Comparison of ENCODE assay signal across 1 cellular context in genomic region chr4:127782275-127783025, GRCh38.
TF ChIP-seq lines count a peak whose summit lies in the region.

TSS of gene HSPA4L (plus strand) at chr4:127782322. CDS start at chr4:127782551, 229 bp downstream.

TF ChIP-seq in H1, 55 proteins besides CTCF, POLR2A, EP300 and RAD21:
- TF ChIP-seq TAF1 (IDR thresholded peaks at IDR 0.05; ENCODE audit: low read depth, low read length) = peak; percentile 81
- peak; percentile 88; the same call in 1 of the 2 replicates for TF ChIP-seq RBBP5 (IDR thresholded peaks at IDR 0.05; ENCODE audit: borderline replicate concordance, low read depth, low read length)
- TF ChIP-seq POLR2AphosphoS5 (IDR thresholded peaks at IDR 0.05; ENCODE audit: low read depth, low read length) = peak; percentile 78
- peak; percentile 59 for TF ChIP-seq E2F6 (IDR thresholded peaks at IDR 0.05)
- TF ChIP-seq MAX (IDR thresholded peaks at IDR 0.05) = peak; percentile 78
- TF ChIP-seq TBP (IDR thresholded peaks at IDR 0.05; ENCODE audit: low read depth, low read length) = peak; percentile 76
- TF ChIP-seq CEBPB (IDR thresholded peaks at IDR 0.05; ENCODE audit: low read depth, low read length) = no peak
- no peak for TF ChIP-seq CREB1 (IDR thresholded peaks at IDR 0.05)
- TF ChIP-seq PHF8 (conservative IDR thresholded peaks at IDR 0.05; ENCODE audit: low read depth, low read length) = peak; percentile 54; the same call in 1 of the 2 replicates
- 0 out of 2 replicates have a peak, but pooled peaks have one; percentile 35 for TF ChIP-seq JUN (IDR thresholded peaks at IDR 0.05; ENCODE audit: low read depth, low read length)
- no peak for TF ChIP-seq RFX5 (IDR thresholded peaks at IDR 0.05; ENCODE audit: borderline replicate concordance, low read depth, low read length)
- peak; percentile 70; the same call in 1 of the 2 replicates for TF ChIP-seq CHD2 (IDR thresholded peaks at IDR 0.05; ENCODE audit: low read length)
- TF ChIP-seq KDM4A (IDR thresholded peaks at IDR 0.05; ENCODE audit: low read depth, low read length, severe bottlenecking) = peak; percentile 80
- no peak for TF ChIP-seq NANOG (IDR thresholded peaks at IDR 0.05; ENCODE audit: insufficient read depth, low read depth, low read length, poor library complexity, severe bottlenecking)
- TF ChIP-seq JUND (IDR thresholded peaks at IDR 0.05; ENCODE audit: low read length) = no peak
- TF ChIP-seq SIN3A (conservative IDR thresholded peaks at IDR 0.05 in 1 of 2, IDR thresholded peaks at IDR 0.05 in 1 of 2; ENCODE audit: low read depth in 1 of 2, low read length in 2 of 2) = peak; percentile 68 to 75; a peak in 2 of 4 replicates
- peak; percentile 81 for TF ChIP-seq TAF7 (optimal IDR thresholded peaks at IDR 0.05; ENCODE audit: borderline replicate concordance, low read depth, low read length)
